Comparison of ENCODE assay signal across 8 cellular contexts in the genomic region with DNA sequence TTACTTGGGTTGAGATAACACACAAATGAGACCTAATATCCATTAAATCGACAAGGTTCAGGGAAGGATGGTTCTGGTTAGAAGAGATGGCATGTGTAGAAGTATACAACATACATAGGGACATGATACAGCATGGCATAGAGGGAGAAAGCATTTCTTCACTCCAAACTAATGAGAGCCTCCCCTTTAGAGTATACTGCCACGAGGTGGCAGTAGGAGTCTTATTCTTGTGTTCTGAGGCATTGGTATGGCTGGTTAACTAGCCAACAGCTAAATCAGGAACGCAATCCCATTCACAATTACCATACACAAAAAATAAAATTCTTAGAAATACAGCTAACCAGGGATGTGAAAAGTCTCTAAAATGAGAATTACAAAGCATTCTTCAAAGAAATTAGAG. TPM values are rescaled to one million over a fixed set of nuclear protein-coding genes. Genes with fewer than 3 reads are reported as not detected.
DNase-seq lines count a peak whose midpoint lies in the region; ATAC-seq and TF ChIP-seq lines count a peak whose summit lies in the region.

No MANE protein-coding gene starts in this region.

- no peaks in the 10 kb centered on the region for H3K27me3 Mint-ChIP-seq in neural crest cell (ENCODE audit: low read depth)

- ATAC-seq in HG03571 (IDR thresholded peaks at IDR 0.05; ENCODE audit: unreplicated experiment), result no peak

- no peaks in the 10 kb centered on the region for H3K4me1 ChIP-seq in esophagus muscularis mucosa

- H3K36me3 Mint-ChIP-seq in neural crest cell (ENCODE audit: low read depth), result peaks cover 2% of the 10 kb centered on the region

- DNase-seq in activated CD4-positive, CD25-positive, alpha-beta regulatory T cell treated with anti-CD3 and anti-CD28 coated beads, Interleukin-2, amount 50 U/mL, for 16 hours (ENCODE audit: low read depth, low spot score), result peak; percentile 0
- no peak for DNase-seq in activated CD4-positive, CD25-positive, alpha-beta regulatory T cell treated with anti-CD3 and anti-CD28 coated beads, Interleukin-2, amount 50 U/mL, for 72 hours
- DNase-seq in HT1080 (ENCODE audit: low read depth) (peak; percentile 35), SK-N-DZ (ENCODE audit: low spot score) (peak; percentile 17), dorsolateral prefrontal cortex (peak in 2 of 10 donors; percentile 9 to 15), neural crest cell (ENCODE audit: low read depth, low spot score) (no peak), esophagus muscularis mucosa (ENCODE audit: extremely low spot score) (no peak)

- H3K4me3 Mint-ChIP-seq in neural crest cell, result no peak overlapping the region

- TF ChIP-seq EP300 in esophagus muscularis mucosa (IDR thresholded peaks at IDR 0.05), result no peak

- peaks cover 0 to 21% (median 0%) of the 10 kb centered on the region in 4 donors for H3K9me3 ChIP-seq in esophagus muscularis mucosa

- intact Hi-C loops in dorsolateral prefrontal cortex (cut with DNase I) (loop anchor here (2.0 to 5.0 kb wide), 2 partner anchors 165 to 166 kb away; no protein-coding TSS in a partner anchor), esophagus muscularis mucosa (cut with DNase I) (loop anchor here (10.0 kb wide), 1 partner anchor 163 kb away; no protein-coding TSS in a partner anchor)

- H3K27ac Mint-ChIP-seq in neural crest cell (ENCODE audit: unreplicated experiment), result no peak overlapping the region

- TF ChIP-seq POLR2A in esophagus muscularis mucosa (IDR thresholded peaks at IDR 0.05; ENCODE audit: low read depth), result no peak

- H3K27me3 ChIP-seq in dorsolateral prefrontal cortex (peaks cover 0 to 35% (median 9%) of the 10 kb centered on the region in 45 donors), esophagus muscularis mucosa (no peaks in the 10 kb centered on the region)

- peaks cover 22% of the 10 kb centered on the region for H3K9me3 Mint-ChIP-seq in neural crest cell

- H3K27ac ChIP-seq in dorsolateral prefrontal cortex (no peak overlapping the region), esophagus muscularis mucosa (replicated peaks in 1 of 4) (no peak overlapping the region)

- no peaks in the 10 kb centered on the region for H3K4me1 Mint-ChIP-seq in neural crest cell

- H3K36me3 ChIP-seq in esophagus muscularis mucosa, result no peaks in the 10 kb centered on the region

- TF ChIP-seq CTCF in dorsolateral prefrontal cortex (IDR thresholded peaks at IDR 0.05 in 54 of 56, conservative IDR thresholded peaks at IDR 0.05 in 2 of 56; ENCODE audit: low read depth in 1 of 56, partially characterized antibody in 56 of 56) (peak in 53 of 56 donors; percentile 11 to 70 (median 41)), neural crest cell (conservative IDR thresholded peaks at IDR 0.05) (peak; percentile 59), esophagus muscularis mucosa (IDR thresholded peaks at IDR 0.05) (peak in 1 of 3 experiments; percentile 42)

- H3K4me3 ChIP-seq in dorsolateral prefrontal cortex (no peak overlapping the region), esophagus muscularis mucosa (no peak overlapping the region)

- WGBS in esophagus muscularis mucosa, result 27% methylated on average over 3 of the region's 3 CpGs

RNA-seq across cellular contexts. Expression of a gene that starts 29.1 kb away (rescaled TPM):
- 4.6 and 7.4 TPM in 2 replicates for total RNA-seq in HT1080 (2014; rRNA removed; shearing (Covaris generic))
- polyA plus RNA-seq in HT1080 (2015; cell fraction: cytosol; rRNA removed), result 0.90 and 1.7 TPM in 2 replicates
- 13.6 and 14.5 TPM in 2 replicates for polyA plus RNA-seq in HT1080 (2015; cell fraction: nucleus; rRNA removed)
- 54.3 and 58.9 TPM in 2 replicates for polyA plus RNA-seq in SK-N-DZ (2014; cell fraction: cytosol; rRNA removed)
- polyA plus RNA-seq in SK-N-DZ (2014; cell fraction: nucleus; rRNA removed), result 196 and 200 TPM in 2 replicates
- 100 to 1,000 TPM in 14 of 120 experiments, 10 to 100 TPM in 106; 55.7 to 115 (median 85.9) TPM for total RNA-seq in dorsolateral prefrontal cortex
- 106 and 120 TPM in 2 replicates for total RNA-seq in neural crest cell
- total RNA-seq in esophagus muscularis mucosa, result 1 to 10 TPM; 3.5 to 7.5 (median 5.0) TPM

Comparison
In these comparisons a context has a peak if more than half of its experiments do, and no peak if none do; other contexts are left out.
1. DNase-seq: peak in activated CD4-positive, CD25-positive, alpha-beta regulatory T cell treated with anti-CD3 and anti-CD28 coated beads, Interleukin-2, amount 50 U/mL, for 16 hours (single experiment), HT1080 (single experiment) and SK-N-DZ (single experiment); none in activated CD4-positive, CD25-positive, alpha-beta regulatory T cell treated with anti-CD3 and anti-CD28 coated beads, Interleukin-2, amount 50 U/mL, for 72 hours (single experiment), neural crest cell (single experiment) and esophagus muscularis mucosa (single experiment).